Comparison of ENCODE assay signal across 8 cellular contexts in the genomic region with DNA sequence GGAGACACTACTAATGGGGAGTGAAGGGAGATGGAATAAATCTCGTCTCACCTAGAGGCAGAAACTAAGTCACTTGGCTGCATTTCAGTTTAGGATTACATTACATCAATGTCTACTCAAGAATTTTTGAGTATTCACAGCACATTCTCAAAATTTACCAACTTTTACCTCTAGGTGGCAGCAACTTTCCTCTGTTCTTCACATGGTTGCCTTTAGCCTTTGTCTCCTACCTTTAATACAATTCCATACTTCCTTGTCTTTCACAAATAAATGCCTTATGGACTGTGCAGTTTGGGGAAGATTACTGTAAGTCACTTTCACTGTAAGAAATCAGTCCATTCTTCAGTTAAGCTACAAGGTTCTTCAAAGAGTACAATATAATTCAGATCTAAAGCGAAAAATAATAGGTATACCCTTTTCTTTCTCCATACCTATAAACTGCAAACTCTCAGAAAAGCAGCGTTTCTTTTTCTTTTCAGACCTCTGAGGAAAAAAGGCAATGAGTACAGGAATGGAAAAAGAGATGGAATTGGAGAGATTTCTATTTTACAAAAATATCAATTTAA.
DNase-seq lines count a peak whose midpoint lies in the region; ATAC-seq lines count a peak whose summit lies in the region.

No MANE protein-coding gene starts in this region.

- H3K9me3 Mint-ChIP-seq in T-cell, result no peaks in the 10 kb centered on the region

- peak; percentile 53 for ATAC-seq in HG02588 (IDR thresholded peaks at IDR 0.05; ENCODE audit: unreplicated experiment)
- ATAC-seq in T-cell (replicated peaks in 1 of 4), result peak; percentile 57 to 77 (median 71)
- ATAC-seq in HG03521 (IDR thresholded peaks at IDR 0.05; ENCODE audit: unreplicated experiment), result no peak

- peaks cover 34% of the 10 kb centered on the region for H3K36me3 Mint-ChIP-seq in T-cell

- CTCF ChIA-PET in T-cell (lab: Charles Lee), result interaction anchor here (0.5 to 2.3 kb wide), 10 partner anchors 9 to 1639 kb away, joined by 3 to 21 read pairs (median 4); no protein-coding TSS in a partner anchor

- H3K4me1 Mint-ChIP-seq in T-cell, result peaks cover 45 to 63% (median 53%) of the 10 kb centered on the region in 3 donors

- peak overlapping the region; percentile 82 to 83 for H3K27ac Mint-ChIP-seq in T-cell

- POLR2A ChIA-PET in T-cell (lab: Charles Lee), result interaction anchor here in 1 of 2 donors (0.6 kb wide), 1 partner anchor 9 kb away, joined by 3 read pairs; no protein-coding TSS in a partner anchor

- in situ Hi-C loops in ACHN (cut with HindIII; ENCODE audit: low pct_ligation_motif_present, low pct_unique_long_range_greater_than_20kb, low sequenced_read_pairs), result no loop called here

- no peaks in the 10 kb centered on the region for H3K27me3 Mint-ChIP-seq in T-cell

- peak overlapping the region in 1 of 3 donors; percentile 2 for H3K4me3 Mint-ChIP-seq in T-cell

- peak; percentile 62 for DNase-seq in ACHN
- peak; percentile 32 for DNase-seq in GM04504 (ENCODE audit: low read depth)
- DNase-seq in NCI-H1417 treated with DMSO at 0.1 percent for 48 hours (lab: John Stamatoyannopoulos, UW), result peak; percentile 74
- DNase-seq in T-cell, result peak in 9 of 34 experiments; percentile 2 to 41 (median 13)
- DNase-seq in fibroblast of peridontal ligament (ENCODE audit: extremely low read depth), result peak; percentile 86
- DNase-seq in non-pigmented ciliary epithelial cell (ENCODE audit: low read depth), result peak; percentile 27
